ENCODE assay signal across 25 cellular contexts in genomic region chr3:59257506-59257905, GRCh38.
"Had no signal": no experiment of that assay in that cellular context is flagged by ENCODE, and none has a peak within 500 bp of the region (broad histone marks: within the 10 kb centered on the region; RNA-seq: fewer than 3 reads in every experiment).

No MANE protein-coding gene starts in this region.

- H3K4me1 Mint-ChIP-seq: immature natural killer cell; nephron; stimulated activated effector memory CD8-positive, alpha-beta T cell treated with anti-CD3 and anti-CD28 coated beads, Interleukin-12 subunit alpha, Interleukin-12 subunit beta, amount 100 ng/mL, for 72 hours; stimulated activated naive CD8-positive, alpha-beta T cell treated with anti-CD3 and anti-CD28 coated beads, Interleukin-15, amount 100 ng/mL, for 72 hours had no signal

- H3K4me1 ChIP-seq: pancreas, prostate gland, tibial nerve, vagina had no signal

- H3K27me3 Mint-ChIP-seq: naive thymus-derived CD8-positive, alpha-beta T cell; stimulated activated naive CD8-positive, alpha-beta T cell treated with anti-CD3 and anti-CD28 coated beads, Interleukin-15, amount 100 ng/mL, for 72 hours had no signal

- H3K9me3 ChIP-seq: left ventricle myocardium inferior, pancreas, prostate gland, spleen, tibial nerve, vagina had no signal

- H3K27ac Mint-ChIP-seq: immature natural killer cell; naive thymus-derived CD8-positive, alpha-beta T cell; nephron; stimulated activated effector memory CD8-positive, alpha-beta T cell treated with anti-CD3 and anti-CD28 coated beads, Interleukin-12 subunit alpha, Interleukin-12 subunit beta, amount 100 ng/mL, for 72 hours; stimulated activated naive CD8-positive, alpha-beta T cell treated with anti-CD3 and anti-CD28 coated beads, Interleukin-15, amount 100 ng/mL, for 72 hours; type B pancreatic cell had no signal

- H3K4me3 ChIP-seq: left ventricle myocardium inferior, lung, pancreas, prostate gland, skin epidermis, spleen, tibial nerve, vagina had no signal

- H3K36me3 ChIP-seq: left ventricle myocardium inferior, pancreas, prostate gland, spleen, tibial nerve, vagina had no signal

- H3K36me3 Mint-ChIP-seq: immature natural killer cell; naive thymus-derived CD8-positive, alpha-beta T cell; stimulated activated effector memory CD8-positive, alpha-beta T cell treated with anti-CD3 and anti-CD28 coated beads, Interleukin-12 subunit alpha, Interleukin-12 subunit beta, amount 100 ng/mL, for 72 hours; type B pancreatic cell had no signal

- ATAC-seq: naive thymus-derived CD8-positive, alpha-beta T cell; pancreas; right cardiac atrium; sciatic nerve; stimulated activated effector memory CD8-positive, alpha-beta T cell treated with anti-CD3 and anti-CD28 coated beads, Interleukin-12 subunit alpha, Interleukin-12 subunit beta, amount 100 ng/mL, for 72 hours; stimulated activated naive CD8-positive, alpha-beta T cell treated with anti-CD3 and anti-CD28 coated beads, Interleukin-15, amount 100 ng/mL, for 72 hours had no signal

- DNase-seq: hypothalamus; immature natural killer cell; left ventricle myocardium inferior; naive thymus-derived CD8-positive, alpha-beta T cell; nucleus accumbens; pancreas; posterior cingulate gyrus; retina; right cardiac atrium; spleen; stimulated activated CD4-positive, alpha-beta T cell treated with anti-CD3 and anti-CD28 coated beads, Interleukin-4, amount 100 ng/mL, for 24 hours; stimulated activated naive CD4-positive, alpha-beta T cell treated with Interleukin-2 at 50 U/mL for 16 hours; stimulated activated naive CD8-positive, alpha-beta T cell treated with anti-CD3 and anti-CD28 coated beads, Interleukin-15, amount 100 ng/mL, for 72 hours; substantia nigra had no signal

- H3K4me3 Mint-ChIP-seq: immature natural killer cell; naive thymus-derived CD8-positive, alpha-beta T cell; nephron; neural crest cell; stimulated activated effector memory CD8-positive, alpha-beta T cell treated with anti-CD3 and anti-CD28 coated beads, Interleukin-12 subunit alpha, Interleukin-12 subunit beta, amount 100 ng/mL, for 72 hours; stimulated activated naive CD8-positive, alpha-beta T cell treated with anti-CD3 and anti-CD28 coated beads, Interleukin-15, amount 100 ng/mL, for 72 hours; type B pancreatic cell had no signal

- H3K27me3 ChIP-seq: pancreas, spleen, tibial nerve, vagina had no signal

- H3K27ac ChIP-seq: left ventricle myocardium inferior, pancreas, prostate gland, skin epidermis, spleen, tibial nerve, vagina had no signal

- H3K9me3 Mint-ChIP-seq: immature natural killer cell; naive thymus-derived CD8-positive, alpha-beta T cell; nephron; neural crest cell; stimulated activated effector memory CD8-positive, alpha-beta T cell treated with anti-CD3 and anti-CD28 coated beads, Interleukin-12 subunit alpha, Interleukin-12 subunit beta, amount 100 ng/mL, for 72 hours; type B pancreatic cell had no signal

- FAIRE-seq: islet of Langerhans, pancreas had no signal
